In the genomic region with DNA sequence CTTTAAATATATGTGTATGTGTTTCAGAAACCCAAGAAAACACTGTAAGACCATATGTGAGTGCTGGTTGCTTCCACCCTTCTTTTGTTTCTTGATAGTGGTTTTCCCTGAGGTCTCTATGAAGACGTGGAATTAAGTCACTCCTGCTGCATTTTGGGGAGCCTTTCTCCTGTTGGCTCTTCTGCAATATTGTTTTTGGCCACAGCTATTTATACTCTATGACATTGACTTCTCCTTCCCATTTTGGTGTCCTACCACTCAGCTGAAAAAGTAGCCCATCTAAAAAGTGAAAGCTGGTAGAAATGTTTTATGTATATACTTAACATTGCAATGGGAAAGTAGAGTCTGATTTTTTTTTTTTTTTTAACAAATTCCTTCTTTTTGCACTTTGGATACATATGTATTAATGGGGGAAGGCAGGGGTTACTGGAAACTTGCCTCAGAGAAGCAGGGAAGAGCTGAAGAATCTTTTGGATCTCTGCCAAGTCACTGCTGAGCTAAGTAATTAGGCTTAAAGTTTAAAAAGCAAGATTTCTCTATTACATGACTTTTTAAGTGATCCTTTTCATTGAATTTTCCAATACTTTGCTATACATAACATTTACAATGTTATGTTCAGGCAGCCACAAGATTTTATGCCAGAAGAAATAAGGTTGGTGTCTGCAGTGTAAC, we compare ENCODE assay signal across 9 cellular contexts. TPM values are rescaled to one million over a fixed set of nuclear protein-coding genes. Genes with fewer than 3 reads are reported as not detected.
DNase-seq lines count a peak whose midpoint lies in the region; ATAC-seq, FAIRE-seq and TF ChIP-seq lines count a peak whose summit lies in the region.
"Had no signal": no experiment of that assay in that cellular context is flagged by ENCODE, and none has a peak within 500 bp of the region (broad histone marks: within the 10 kb centered on the region; RNA-seq: fewer than 3 reads in every experiment).

No MANE protein-coding gene starts in this region.

- H3K27ac ChIP-seq in AG04450 (ENCODE audit: low read depth, low read length) (no peak overlapping the region), HL-60 (replicated peaks) (peak overlapping the region; percentile 95), kidney (ENCODE audit: low read depth in 2 of 2, low read length in 2 of 2) (no peak overlapping the region)

- no peak for ATAC-seq in GM21526 (IDR thresholded peaks at IDR 0.05; ENCODE audit: low FRiP score, unreplicated experiment)
- no peak for ATAC-seq in GM21423 (IDR thresholded peaks at IDR 0.05; ENCODE audit: unreplicated experiment)
- no peak for ATAC-seq in HG02938 (IDR thresholded peaks at IDR 0.05; ENCODE audit: unreplicated experiment)

- H3K4me3 ChIP-seq in AG04450 (ENCODE audit: low read depth, low read length) (peak overlapping the region; percentile 91), HL-60 (replicated peaks; ENCODE audit: insufficient read depth, low read length) (peak overlapping the region; percentile 89), WI38 (ENCODE audit: low read depth, low read length) (peak overlapping the region; percentile 94), kidney (ENCODE audit: low read length in 2 of 2) (peak overlapping the region; percentile 84 to 91)

- H3K9ac ChIP-seq in kidney (ENCODE audit: low read length in 2 of 2), result no peak overlapping the region

- H3K9me3 ChIP-seq in AG04450 (ENCODE audit: control insufficient read depth, insufficient read depth, low read length), result no peaks in the 10 kb centered on the region; the same call in 1 of the 2 replicates
- H3K9me3 ChIP-seq in kidney (ENCODE audit: control insufficient read depth in 1 of 2, low read length in 2 of 2), result no peaks in the 10 kb centered on the region

- intact Hi-C loops in kidney (cut with DNase I), result no loop called here

- FAIRE-seq in kidney (lab: Jason Lieb, UNC), result no peak

- H3K4me1 ChIP-seq in kidney (ENCODE audit: control insufficient read depth in 1 of 2, insufficient read depth in 1 of 2, low read depth in 1 of 2, low read length in 2 of 2), result peaks cover 12 to 13% of the 10 kb centered on the region in 2 donors

- POLR2A ChIA-PET in AG04450 (lab: Yijun Ruan, JAX), result no interaction called here

- no peak for DNase-seq in AG04450 (ENCODE audit: low read depth, low spot score)
- DNase-seq in HL-60 (ENCODE audit: low read depth in 1 of 2, low spot score in 1 of 2), result peak in 1 of 2 experiments; percentile 26
- DNase-seq in kidney, result no peak
- DNase-seq in activated CD8-positive, alpha-beta memory T cell treated with anti-CD3 and anti-CD28 coated beads for 24 hours, result no peak
- DNase-seq: activated CD4-positive, CD25-positive, alpha-beta regulatory T cell had no signal

- no peak for TF ChIP-seq CTCF in AG04450 (IDR thresholded peaks at IDR 0.05; ENCODE audit: low read depth, low read length)
- no peak for TF ChIP-seq CTCF in HL-60 (IDR thresholded peaks at IDR 0.05; ENCODE audit: insufficient read depth, low read length)
- no peak for TF ChIP-seq CTCF in WI38 (IDR thresholded peaks at IDR 0.05; ENCODE audit: low read depth, low read length)
- TF ChIP-seq CTCF in kidney (IDR thresholded peaks at IDR 0.05; ENCODE audit: borderline replicate concordance, extremely low read depth, insufficient read depth), result no peak

- CTCF ChIA-PET in AG04450 (lab: Charles Lee), result interaction anchor here (0.5 to 1.8 kb wide), 5 partner anchors 27 to 1428 kb away, joined by 3 to 5 read pairs (median 4); no protein-coding TSS in a partner anchor

- H3K36me3 ChIP-seq in kidney (ENCODE audit: control insufficient read depth in 1 of 2, insufficient read depth in 2 of 2, low read length in 2 of 2), result no peaks in the 10 kb centered on the region

- H3K27me3 ChIP-seq in AG04450 (ENCODE audit: control insufficient read depth, insufficient read depth, low read length), result no peaks in the 10 kb centered on the region
- no peaks in the 10 kb centered on the region for H3K27me3 ChIP-seq in HL-60 (ENCODE audit: insufficient read depth, poor library complexity, severe bottlenecking)

RNA-seq across cellular contexts. Expression of a gene that starts 1.8 kb away (rescaled TPM):
- polyA plus RNA-seq in AG04450 (2011; rRNA removed), result 98.1 and 111 TPM in 2 replicates
- polyA minus RNA-seq in AG04450 (2011; rRNA and poly(A)+ RNA removed), result 130 and 144 TPM in 2 replicates
- total RNA-seq in kidney, result 76.5 TPM
- 26.2 TPM for polyA plus RNA-seq in kidney (ENCODE audit: insufficient read depth, low read depth, low replicate concordance)

RNA-seq across cellular contexts. Expression of a gene that starts 48.7 kb away (rescaled TPM):
- polyA plus RNA-seq in AG04450 (2011; rRNA removed) (66.7 and 89.5 TPM in 2 replicates), kidney (ENCODE audit: insufficient read depth, low read depth, low replicate concordance) (48.5 TPM)
- polyA minus RNA-seq in AG04450 (2011; rRNA and poly(A)+ RNA removed), result 39.3 and 54.1 TPM in 2 replicates
- total RNA-seq in kidney, result 89.0 TPM
